1 cellular context compared by ENCODE assay signal in genomic region chr1:24899581-24900485, GRCh38.
TF ChIP-seq lines count a peak whose summit lies in the region.

No MANE protein-coding gene starts in this region.

TF ChIP-seq in HepG2, 621 proteins besides CTCF, POLR2A, EP300 and RAD21 (continued from another document):
- TF ChIP-seq, protein P1, sequence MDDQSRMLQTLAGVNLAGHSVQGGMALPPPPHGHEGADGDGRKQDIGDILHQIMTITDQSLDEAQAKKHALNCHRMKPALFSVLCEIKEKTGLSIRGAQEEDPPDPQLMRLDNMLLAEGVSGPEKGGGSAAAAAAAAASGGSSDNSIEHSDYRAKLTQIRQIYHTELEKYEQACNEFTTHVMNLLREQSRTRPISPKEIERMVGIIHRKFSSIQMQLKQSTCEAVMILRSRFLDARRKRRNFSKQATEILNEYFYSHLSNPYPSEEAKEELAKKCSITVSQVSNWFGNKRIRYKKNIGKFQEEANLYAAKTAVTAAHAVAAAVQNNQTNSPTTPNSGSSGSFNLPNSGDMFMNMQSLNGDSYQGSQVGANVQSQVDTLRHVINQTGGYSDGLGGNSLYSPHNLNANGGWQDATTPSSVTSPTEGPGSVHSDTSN (CRISPR knock-in tag; IDR thresholded peaks at IDR 0.05; ENCODE audit: borderline replicate concordance): no peak
- no peak for TF ChIP-seq ZNF124 (CRISPR knock-in tag; IDR thresholded peaks at IDR 0.05)
- no peak for TF ChIP-seq ZNF790 (CRISPR knock-in tag; IDR thresholded peaks at IDR 0.05; ENCODE audit: borderline replicate concordance)
- no peak for TF ChIP-seq NFATC3 (CRISPR knock-in tag; IDR thresholded peaks at IDR 0.05)
- TF ChIP-seq SNRNP70 (IDR thresholded peaks at IDR 0.05; ENCODE audit: low read depth, low read length): no peak
